ENCODE assay signal across 34 cellular contexts in genomic region chr14:104475256-104475655, GRCh38.
"Had no signal": no experiment of that assay in that cellular context is flagged by ENCODE, and none has a peak within 500 bp of the region (broad histone marks: within the 10 kb centered on the region; RNA-seq: fewer than 3 reads in every experiment).

No MANE protein-coding gene starts in this region.

- H3K4me3 ChIP-seq: MG63 had no signal

- H3K27me3 ChIP-seq: MG63 had no signal

- DNase-seq: Karpas-422, Kasumi-1, MG63, MM.1S, MV-4-11, NCI-H1048, NCI-H1092, NCI-H1092 treated with DMSO at 0.1 percent for 48 hours, NCI-H1105, NCI-H1105 treated with DMSO at 0.1 percent for 48 hours, NCI-H1417 treated with DMSO at 0.1 percent for 48 hours, NCI-H1436, NCI-H1436 treated with DMSO at 0.1 percent for 48 hours, NCI-H146, NCI-H1694, NCI-H1694 treated with DMSO at 0.1 percent for 48 hours, NCI-H187, NCI-H187 treated with DMSO at 0.1 percent for 48 hours, NCI-H1930, NCI-H2029, NCI-H2029 treated with DMSO at 0.1 percent for 48 hours, NCI-H2081, NCI-H2081 treated with DMSO at 0.1 percent for 48 hours, NCI-H2107, NCI-H2171, NCI-H2171 treated with DMSO at 0.1 percent for 48 hours, NCI-H2227 treated with DMSO at 0.1 percent for 48 hours, NCI-H226, NCI-H345, NCI-H446, NCI-H446 treated with DMSO at 0.1 percent for 48 hours, NCI-H510A, NCI-H510A treated with DMSO at 0.1 percent for 48 hours, NCI-H524 treated with DMSO at 0.1 percent for 48 hours had no signal

- H3K9me3 ChIP-seq: MG63 had no signal

- H3K36me3 ChIP-seq: MG63 had no signal
